ENCODE assay signal across 8 cellular contexts in genomic region chr16:3282747-3283524, GRCh38.
DNase-seq lines count a peak whose midpoint lies in the region; ATAC-seq and FAIRE-seq lines count a peak whose summit lies in the region.

Gene ZNF263, plus strand, starts transcription at chr16:3283491. Its CDS starts 328 bp downstream, at chr16:3283819.

- FAIRE-seq in GM19239 (lab: Jason Lieb, UNC) = peak; percentile 97

- DNase-seq in Ammon's horn (ENCODE audit: low spot score) (peak; percentile 99), GM19239 (ENCODE audit: insufficient read length, low spot score) (peak; percentile 94), NCI-H524 treated with DMSO at 0.1 percent for 48 hours (lab: John Stamatoyannopoulos, UW) (peak; percentile 95), kidney tubule cell (ENCODE audit: low spot score) (peak; percentile 98)
- DNase-seq in activated CD4-positive, alpha-beta T cell treated with anti-CD3 and anti-CD28 coated beads for 4 hours = peak; percentile 92 to 94
- DNase-seq in stimulated activated CD4-positive, alpha-beta T cell treated with anti-CD3 and anti-CD28 coated beads, Interleukin-1b, Interleukin-23, amount 100 ng/mL, for 24 hours (ENCODE audit: low read depth in 4 of 4, low spot score in 1 of 4) = peak; percentile 81 to 89 (median 84)

- peak within 1 kb of the TSS; percentile 99 for H3K27ac ChIP-seq in cingulate gyrus (ENCODE audit: low read depth, low read length)

- ATAC-seq in HG03457 (IDR thresholded peaks at IDR 0.05; ENCODE audit: unreplicated experiment) = peak; percentile 63

Comparison
In these comparisons a context has a peak if more than half of its experiments do, and no peak if none do; other contexts are left out.
1. Peak in every context shown above with its lines: DNase-seq, ATAC-seq and H3K27ac ChIP-seq.